Comparison of ENCODE assay signal across 11 cellular contexts in genomic region chr10:3126741-3127342, GRCh38. TPM values are rescaled to one million over a fixed set of nuclear protein-coding genes. Genes with fewer than 3 reads are reported as not detected.
A peak's percentile ranks its signal among the peaks of the same experiment; 100 is the strongest.
DNase-seq lines count a peak whose midpoint lies in the region; ATAC-seq, FAIRE-seq and TF ChIP-seq lines count a peak whose summit lies in the region.
"Had no signal": no experiment of that assay in that cellular context is flagged by ENCODE, and none has a peak within 500 bp of the region (broad histone marks: within the 10 kb centered on the region; RNA-seq: fewer than 3 reads in every experiment).

No MANE protein-coding gene starts in this region.

- H3K9me3 ChIP-seq in mucosa of descending colon, result peaks cover 6% of the 10 kb centered on the region
- no peaks in the 10 kb centered on the region for H3K9me3 ChIP-seq in HepG2 (ENCODE audit: low read length)

- FAIRE-seq in HepG2 (lab: Jason Lieb, UNC), result no peak
- FAIRE-seq: GM18507 had no signal

- no peaks in the 10 kb centered on the region for H3K79me2 ChIP-seq in HepG2 (ENCODE audit: insufficient read depth, low read length)

- CTCF ChIA-PET in HepG2 (lab: Yijun Ruan, JAX; ENCODE audit: low intra/inter-chr PET ratio, low total read pairs), result no interaction called here

- H3K36me3 ChIP-seq in mucosa of descending colon (ENCODE audit: low read depth) (no peaks in the 10 kb centered on the region), HepG2 (replicated peaks in 1 of 2; ENCODE audit: control insufficient read depth in 1 of 2, insufficient read depth in 2 of 2, low read length in 2 of 2) (no peaks in the 10 kb centered on the region)

- no peak for TF ChIP-seq RAD21 in HepG2 (CRISPR knock-in tag; IDR thresholded peaks at IDR 0.05)

- no peak overlapping the region for H3K4me2 ChIP-seq in HepG2 (ENCODE audit: low read depth, low read length)

- peak; percentile 86 for DNase-seq in DMS 273 (lab: John Stamatoyannopoulos, UW; ENCODE audit: unreplicated experiment)
- DNase-seq in NCI-H2171 (lab: John Stamatoyannopoulos, UW), result peak; percentile 81
- DNase-seq in cerebellum (ENCODE audit: low spot score), result peak; percentile 80
- peak; percentile 46 to 53 (median 51) for DNase-seq in mucosa of descending colon
- DNase-seq in HepG2 (ENCODE audit: low spot score), result no peak
- no peak for DNase-seq in activated CD4-positive, alpha-beta T cell treated with anti-CD3 and anti-CD28 coated beads for 48 hours
- no peak for DNase-seq in GM03348 (ENCODE audit: low spot score)
- DNase-seq: T-helper 2 cell had no signal

- intact Hi-C loops in mucosa of descending colon (cut with DNase I, micrococcal nuclease), result no loop called here
- intact Hi-C loops in HepG2 (cut with micrococcal nuclease; ENCODE audit: unreplicated experiment), result no loop called here

- TF ChIP-seq POLR2A in HepG2 (IDR thresholded peaks at IDR 0.05; ENCODE audit: insufficient read depth in 1 of 2, low read depth in 2 of 2, low read length in 2 of 2), result no peak

- no peaks in the 10 kb centered on the region for H3K4me1 ChIP-seq in mucosa of descending colon (ENCODE audit: low read depth)
- no peaks in the 10 kb centered on the region for H3K4me1 ChIP-seq in HepG2 (ENCODE audit: insufficient read depth, low read length)

- in situ Hi-C loops in HepG2 (cut with HindIII; ENCODE audit: extremely low pct_ligation_motif_present, low pct_unique_long_range_greater_than_20kb), result no loop called here

- H3K27me3 ChIP-seq in HepG2 (ENCODE audit: control insufficient read depth in 1 of 2, insufficient read depth in 2 of 2, low read length in 2 of 2), result no peaks in the 10 kb centered on the region

- no peak overlapping the region for H3K27ac ChIP-seq in HepG2 (ENCODE audit: extremely low read length, insufficient read depth, low read length)

- no peaks in the 10 kb centered on the region for H4K20me1 ChIP-seq in HepG2 (ENCODE audit: insufficient read depth, low read length)

- H3K9ac ChIP-seq in HepG2 (ENCODE audit: insufficient read depth, low read depth, low read length), result no peak overlapping the region

- POLR2A ChIA-PET in HepG2 (lab: Yijun Ruan, JAX), result no interaction called here

- BruUV-seq in HepG2 (replicated peaks; lab: Mats Ljungman, UMichigan), result no TSS peak

- no peak for TF ChIP-seq EP300 in HepG2 (IDR thresholded peaks at IDR 0.05; ENCODE audit: low read depth in 2 of 2, low read length in 2 of 2)
- no peak for TF ChIP-seq EP300 in HepG2 (CRISPR knock-in tag; IDR thresholded peaks at IDR 0.05; ENCODE audit: borderline replicate concordance)

- H3K4me3 ChIP-seq in mucosa of descending colon (no peak overlapping the region), HepG2 (replicated peaks in 1 of 3; ENCODE audit: insufficient read depth in 1 of 3, low read depth in 2 of 3, low read length in 3 of 3) (no peak overlapping the region)

- ATAC-seq in mucosa of descending colon (peak; percentile 29), HepG2 (no peak), GM19023 (IDR thresholded peaks at IDR 0.05; ENCODE audit: unreplicated experiment) (no peak)
- ATAC-seq: activated T-helper 17 cell treated with anti-CD3 and anti-CD28 coated beads, Interleukin-2, amount 50 U/mL, for 72 hours had no signal

- no peak overlapping the region for H2AFZ ChIP-seq in HepG2 (ENCODE audit: low read length)

- TF ChIP-seq CTCF in mucosa of descending colon (IDR thresholded peaks at IDR 0.05) (no peak), HepG2 (CRISPR knock-in tag; IDR thresholded peaks at IDR 0.05) (no peak)

- 56% methylated on average over 9 of the region's 24 CpGs for WGBS in HepG2 (ENCODE audit: low lambda C conversion rate)

TF ChIP-seq in HepG2, 621 proteins besides CTCF, POLR2A, EP300 and RAD21:
- TF ChIP-seq ZNF205 (CRISPR knock-in tag; IDR thresholded peaks at IDR 0.05), result no peak
- no peak for TF ChIP-seq ZFP41 (CRISPR knock-in tag; IDR thresholded peaks at IDR 0.05; ENCODE audit: borderline replicate concordance)
- no peak for TF ChIP-seq ATF7 (IDR thresholded peaks at IDR 0.05)
- TF ChIP-seq ATF7 (CRISPR knock-in tag; IDR thresholded peaks at IDR 0.05), result no peak
- no peak for TF ChIP-seq SUZ12 (IDR thresholded peaks at IDR 0.05; ENCODE audit: low read depth, low read length)
- no peak for TF ChIP-seq HMG20B (CRISPR knock-in tag; conservative IDR thresholded peaks at IDR 0.05)
- no peak for TF ChIP-seq REXO4 (CRISPR knock-in tag; IDR thresholded peaks at IDR 0.05; ENCODE audit: borderline replicate concordance)
- TF ChIP-seq MBD4 (IDR thresholded peaks at IDR 0.05; ENCODE audit: borderline replicate concordance, low read length), result no peak

RNA-seq across cellular contexts. Expression of gene PITRM1, which starts 45.7 kb away (rescaled TPM):
- total RNA-seq in cerebellum, result 53.3 TPM
- 10 to 100 TPM; 50.8 to 53.9 (median 51.3) TPM for total RNA-seq in mucosa of descending colon
- total RNA-seq in HepG2 (2016; rRNA removed; fragmentation: Illumina TruSeq; extraction: Trizol), result 29.0 and 32.7 TPM in 2 replicates
- 8.3 and 8.8 TPM in 2 replicates for total RNA-seq in HepG2 (2016; cell fraction: cytosol; rRNA removed; fragmentation: Illumina TruSeq; extraction: Trizol; ENCODE audit: low read depth)
- total RNA-seq in HepG2 (2016; cell fraction: insoluble cytoplasmic fraction; rRNA removed; fragmentation: Illumina TruSeq; extraction: Trizol), result 29.0 and 33.1 TPM in 2 replicates
- 11.5 and 11.9 TPM in 2 replicates for total RNA-seq in HepG2 (2016; cell fraction: membrane; rRNA removed; fragmentation: Illumina TruSeq; extraction: Trizol)
- total RNA-seq in HepG2 (2016; cell fraction: nucleus; rRNA removed; fragmentation: Illumina TruSeq; extraction: Trizol), result 28.7 and 29.3 TPM in 2 replicates
- 16.4 and 19.1 TPM in 2 replicates for polyA plus RNA-seq in HepG2 (2011; rRNA removed)
- polyA plus RNA-seq in HepG2 (2011; cell fraction: cytosol; rRNA removed), result 12.9 and 13.0 TPM in 2 replicates
- polyA plus RNA-seq in HepG2 (2011; cell fraction: nucleus; rRNA removed), result 84.4 and 95.5 TPM in 2 replicates
- polyA plus RNA-seq in HepG2 (2012), result 19.8 and 21.0 TPM in 2 replicates
- polyA plus RNA-seq in HepG2 (2016; cell fraction: cytosol; fragmentation: Illumina TruSeq; extraction: Trizol; ENCODE audit: low read depth), result 2.3 and 3.0 TPM in 2 replicates
- 31.6 and 32.4 TPM in 2 replicates for polyA plus RNA-seq in HepG2 (2016; cell fraction: insoluble cytoplasmic fraction; fragmentation: Illumina TruSeq; extraction: Trizol; ENCODE audit: low read depth)
- 8.1 and 8.6 TPM in 2 replicates for polyA plus RNA-seq in HepG2 (2016; cell fraction: membrane; fragmentation: Illumina TruSeq; extraction: Trizol; ENCODE audit: low read depth)
- polyA plus RNA-seq in HepG2 (2016; cell fraction: nucleus; fragmentation: Illumina TruSeq; extraction: Trizol; ENCODE audit: insufficient read depth, low read depth), result 39.5 and 48.0 TPM in 2 replicates
- 24.6 and 24.7 TPM in 2 replicates for polyA minus RNA-seq in HepG2 (2011; rRNA and poly(A)+ RNA removed; ENCODE audit: low replicate concordance)
- 12.9 and 13.6 TPM in 2 replicates for polyA minus RNA-seq in HepG2 (2011; cell fraction: cytosol; rRNA and poly(A)+ RNA removed)
- 40.6 and 44.6 TPM in 2 replicates for polyA minus RNA-seq in HepG2 (2011; cell fraction: nucleus; rRNA and poly(A)+ RNA removed)

RNA-seq across cellular contexts. Expression of gene PFKP, which starts 59.5 kb away (rescaled TPM):
- total RNA-seq in cerebellum (37.7 TPM), mucosa of descending colon (100 to 1,000 TPM in 2 of 3 donors, 10 to 100 TPM in 1; 76.1 to 117 (median 100) TPM), HepG2 (2016; rRNA removed; fragmentation: Illumina TruSeq; extraction: Trizol) (0.80 and 1.3 TPM in 2 replicates)
- total RNA-seq in HepG2 (2016; cell fraction: cytosol; rRNA removed; fragmentation: Illumina TruSeq; extraction: Trizol; ENCODE audit: low read depth), result 0.26 and 0.51 TPM in 2 replicates
- 0.52 and 0.78 TPM in 2 replicates for total RNA-seq in HepG2 (2016; cell fraction: insoluble cytoplasmic fraction; rRNA removed; fragmentation: Illumina TruSeq; extraction: Trizol)
- 0.72 and 1.1 TPM in 2 replicates for total RNA-seq in HepG2 (2016; cell fraction: membrane; rRNA removed; fragmentation: Illumina TruSeq; extraction: Trizol)
- total RNA-seq in HepG2 (2016; cell fraction: nucleus; rRNA removed; fragmentation: Illumina TruSeq; extraction: Trizol), result 1.5 and 2.3 TPM in 2 replicates
- 1.9 and 2.4 TPM in 2 replicates for polyA plus RNA-seq in HepG2 (2011; rRNA removed)
- 1.1 and 2.1 TPM in 2 replicates for polyA plus RNA-seq in HepG2 (2011; cell fraction: cytosol; rRNA removed)
- polyA plus RNA-seq in HepG2 (2011; cell fraction: nucleus; rRNA removed), result 4.2 and 9.0 TPM in 2 replicates
- polyA plus RNA-seq in HepG2 (2012), result 1.1 and 1.3 TPM in 2 replicates
- polyA plus RNA-seq in HepG2 (2016; cell fraction: cytosol; fragmentation: Illumina TruSeq; extraction: Trizol; ENCODE audit: low read depth), result 0.06 and 0.10 TPM in 2 replicates
- 0.36 and 0.66 TPM in 2 replicates for polyA plus RNA-seq in HepG2 (2016; cell fraction: insoluble cytoplasmic fraction; fragmentation: Illumina TruSeq; extraction: Trizol; ENCODE audit: low read depth)
- polyA plus RNA-seq in HepG2 (2016; cell fraction: membrane; fragmentation: Illumina TruSeq; extraction: Trizol; ENCODE audit: low read depth), result 0.11 and 0.49 TPM in 2 replicates
- polyA plus RNA-seq in HepG2 (2016; cell fraction: nucleus; fragmentation: Illumina TruSeq; extraction: Trizol; ENCODE audit: insufficient read depth, low read depth), result 0.51 and 1.1 TPM in 2 replicates
- polyA minus RNA-seq in HepG2 (2011; rRNA and poly(A)+ RNA removed; ENCODE audit: low replicate concordance), result 4.4 and 87.6 TPM in 2 replicates
- 2.4 and 2.7 TPM in 2 replicates for polyA minus RNA-seq in HepG2 (2011; cell fraction: cytosol; rRNA and poly(A)+ RNA removed)
- 1.5 and 3.5 TPM in 2 replicates for polyA minus RNA-seq in HepG2 (2011; cell fraction: nucleus; rRNA and poly(A)+ RNA removed)

Comparison
In these comparisons a context has a peak if more than half of its experiments do, and no peak if none do; other contexts are left out.
1. DNase-seq: peak in DMS 273 (single experiment), NCI-H2171 (single experiment), cerebellum (single experiment) and mucosa of descending colon (3 of 3); none in HepG2 (single experiment), activated CD4-positive, alpha-beta T cell treated with anti-CD3 and anti-CD28 coated beads for 48 hours (single experiment) and GM03348 (single experiment).
2. RNA of gene PFKP, which starts 59.5 kb away (total RNA-seq): 76.1 to 117 TPM in mucosa of descending colon and 37.7 TPM in cerebellum (single experiment); 0.26 to 2.3 TPM in HepG2; every median in the first group is over 10 times any median in the second.